In genomic region chr1:148315081-148315811, GRCh38 we compare ENCODE assay signal across 13 cellular contexts.
DNase-seq lines count a peak whose midpoint lies in the region; ATAC-seq and TF ChIP-seq lines count a peak whose summit lies in the region.
"Had no signal": no experiment of that assay in that cellular context is flagged by ENCODE, and none has a peak within 500 bp of the region (broad histone marks: within the 10 kb centered on the region; RNA-seq: fewer than 3 reads in every experiment).

No MANE protein-coding gene starts in this region.

- no peaks in the 10 kb centered on the region for H4K20me1 ChIP-seq in PC-3 (ENCODE audit: low read length)

- TF ChIP-seq POLR2A in breast epithelium (IDR thresholded peaks at IDR 0.05), result no peak

- intact Hi-C loops in MCF 10A (cut with micrococcal nuclease), result no loop called here
- intact Hi-C loops in breast epithelium (cut with DNase I; ENCODE audit: low total_unique reads), result no loop called here
- intact Hi-C loops in PC-3 (cut with micrococcal nuclease), result no loop called here
- intact Hi-C loops in upper lobe of right lung (cut with DNase I), result no loop called here

- H3K4me1 ChIP-seq in breast epithelium (no peaks in the 10 kb centered on the region), PC-3 (ENCODE audit: insufficient read depth, low read length) (no peaks in the 10 kb centered on the region), upper lobe of right lung (peaks cover 4% of the 10 kb centered on the region)

- H3K79me2 ChIP-seq in PC-3 (ENCODE audit: low read length), result no peaks in the 10 kb centered on the region

- no TSS peak for BruUV-seq in MCF 10A (replicated peaks; lab: Mats Ljungman, UMichigan)
- BruUV-seq in PC-3 (replicated peaks; lab: Mats Ljungman, UMichigan), result no TSS peak

- H3K36me3 Mint-ChIP-seq in MCF 10A (ENCODE audit: insufficient read depth, unreplicated experiment), result no peaks in the 10 kb centered on the region

- CTCF ChIA-PET in MCF 10A (lab: Yijun Ruan, JAX) (interaction anchor here (0.7 kb wide), 2 partner anchors 18 to 29 kb away, joined by 3 read pairs; no protein-coding TSS in a partner anchor), PC-3 (lab: Charles Lee) (no interaction called here)

- no peaks in the 10 kb centered on the region for H3K9me2 ChIP-seq in PC-3 (replicated peaks; ENCODE audit: low read length)

- peaks cover 6 to 14% of the 10 kb centered on the region in 2 donors for H3K9me3 ChIP-seq in breast epithelium
- H3K9me3 ChIP-seq in PC-3 (ENCODE audit: low read length), result no peaks in the 10 kb centered on the region
- H3K9me3 ChIP-seq in upper lobe of right lung, result no peaks in the 10 kb centered on the region

- no peak overlapping the region for H3K4me2 ChIP-seq in PC-3 (ENCODE audit: low read length)

- no peak overlapping the region for H3K4me3 ChIP-seq in breast epithelium
- H3K4me3 ChIP-seq in PC-3 (ENCODE audit: low read length), result no peak overlapping the region
- H3K4me3 ChIP-seq in upper lobe of right lung, result no peak overlapping the region
- H3K4me3 ChIP-seq: suprapubic skin had no signal

- H3K9me3 Mint-ChIP-seq in MCF 10A (ENCODE audit: unreplicated experiment), result peaks cover 17% of the 10 kb centered on the region

- DNase-seq in MCF 10A (ENCODE audit: unreplicated experiment), result peak; percentile 63
- DNase-seq in breast epithelium (ENCODE audit: low spot score in 2 of 2), result no peak
- peak; percentile 37 for DNase-seq in PC-3
- no peak for DNase-seq in upper lobe of right lung
- DNase-seq in dedifferentiated amniotic fluid mesenchymal stem cell (ENCODE audit: extremely low spot score), result no peak
- no peak for DNase-seq in NK-92 (lab: John Stamatoyannopoulos, UW; ENCODE audit: unreplicated experiment)
- DNase-seq in NCI-H1092 (lab: John Stamatoyannopoulos, UW), result no peak
- DNase-seq: caudate nucleus, GOT3, NCI-H2081, small intestine had no signal

- ATAC-seq in HG02870 (IDR thresholded peaks at IDR 0.05; ENCODE audit: unreplicated experiment) (peak; percentile 60), PC-3 (peak; percentile 35; the same call in 1 of the 2 replicates), upper lobe of right lung (peak; percentile 24)

- POLR2A ChIA-PET in MCF 10A (lab: Yijun Ruan, JAX) (interaction anchor here (0.9 to 1.1 kb wide), 3 partner anchors 17 to 19 kb away, joined by 3 read pairs; no protein-coding TSS in a partner anchor), PC-3 (lab: Charles Lee; ENCODE audit: unreplicated experiment) (no interaction called here)

- H3K27me3 ChIP-seq in breast epithelium (peaks cover 0 to 27% of the 10 kb centered on the region in 2 donors), PC-3 (ENCODE audit: low read length) (no peaks in the 10 kb centered on the region), upper lobe of right lung (peaks cover 31% of the 10 kb centered on the region)

- no peak overlapping the region for H3K9ac ChIP-seq in PC-3 (ENCODE audit: low read length)

- no peak overlapping the region for H3K27ac ChIP-seq in breast epithelium
- H3K27ac ChIP-seq in PC-3 (ENCODE audit: low read length), result no peak overlapping the region
- H3K27ac ChIP-seq in upper lobe of right lung, result no peak overlapping the region
- H3K27ac ChIP-seq: suprapubic skin had no signal

- TF ChIP-seq CTCF in MCF 10A (IDR thresholded peaks at IDR 0.05; ENCODE audit: unreplicated experiment) (no peak), breast epithelium (IDR thresholded peaks at IDR 0.05) (no peak), PC-3 (conservative IDR thresholded peaks at IDR 0.05; ENCODE audit: low read depth, low read length) (no peak), upper lobe of right lung (IDR thresholded peaks at IDR 0.05) (no peak)

- no peaks in the 10 kb centered on the region for H3F3A ChIP-seq in PC-3 (ENCODE audit: low read length, unreplicated experiment)

- H3K4me1 Mint-ChIP-seq in MCF 10A (ENCODE audit: insufficient read depth, unreplicated experiment), result peaks cover 6% of the 10 kb centered on the region

- H3K27ac Mint-ChIP-seq in MCF 10A (ENCODE audit: low read depth, unreplicated experiment), result no peak overlapping the region

- H3K36me3 ChIP-seq in breast epithelium (no peaks in the 10 kb centered on the region), PC-3 (ENCODE audit: low read depth, low read length) (no peaks in the 10 kb centered on the region), upper lobe of right lung (no peaks in the 10 kb centered on the region)
- H3K36me3 ChIP-seq: suprapubic skin had no signal

- H3K4me3 Mint-ChIP-seq in MCF 10A (ENCODE audit: unreplicated experiment), result no peak overlapping the region

- no peak overlapping the region for H2AFZ ChIP-seq in PC-3 (ENCODE audit: low read length)

- H3K27me3 Mint-ChIP-seq in MCF 10A (ENCODE audit: insufficient read depth, unreplicated experiment), result peaks cover 16% of the 10 kb centered on the region

Comparison
In these comparisons a context has a peak if more than half of its experiments do, and no peak if none do; other contexts are left out.
1. DNase-seq: peak in MCF 10A (single experiment) and PC-3 (single experiment); none in breast epithelium (0 of 2), upper lobe of right lung (single experiment), dedifferentiated amniotic fluid mesenchymal stem cell (single experiment), NK-92 (single experiment) and NCI-H1092 (single experiment).
2. Peak in every context shown above with its lines, with median percentiles within 50 percentile points of each other: ATAC-seq.